ENCODE assay signal across 14 cellular contexts in the genomic region with DNA sequence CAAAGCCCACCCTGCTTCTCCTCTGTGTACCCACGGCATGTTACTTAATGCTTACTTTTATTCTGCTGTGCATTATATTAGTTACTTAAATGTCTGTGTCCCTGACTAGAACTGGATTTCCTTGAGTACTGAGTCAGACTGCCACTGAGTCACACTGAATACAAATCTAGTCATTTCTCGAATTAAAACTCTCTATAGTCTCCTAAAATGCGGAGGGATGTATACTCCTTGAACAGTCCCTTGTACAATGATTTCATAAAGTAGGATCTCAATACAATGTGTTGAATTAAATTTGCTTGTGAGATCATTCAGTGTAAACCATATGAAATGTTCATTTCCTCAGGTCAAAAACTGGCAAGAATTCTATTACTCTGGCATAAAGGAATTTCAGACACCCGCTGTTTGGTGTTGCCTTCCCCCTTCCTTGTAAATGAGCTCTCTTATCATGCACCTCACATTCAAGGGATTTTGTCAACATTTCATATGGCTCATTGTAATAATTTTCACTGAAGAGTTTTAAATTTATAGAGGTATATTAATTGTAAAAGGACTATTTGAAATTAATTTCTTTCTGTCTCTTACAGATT. TPM values are rescaled to one million over a fixed set of nuclear protein-coding genes. Genes with fewer than 3 reads are reported as not detected.
DNase-seq lines count a peak whose midpoint lies in the region; ATAC-seq, FAIRE-seq and TF ChIP-seq lines count a peak whose summit lies in the region.
"Had no signal": no experiment of that assay in that cellular context is flagged by ENCODE, and none has a peak within 500 bp of the region (broad histone marks: within the 10 kb centered on the region; RNA-seq: fewer than 3 reads in every experiment).

No MANE protein-coding gene starts in this region.

- H3K27ac ChIP-seq in HEK293 (ENCODE audit: extremely low read depth, low read depth, low read length) (no peak overlapping the region), keratinocyte (ENCODE audit: control insufficient read depth, insufficient read depth, low read length) (no peak overlapping the region)
- H3K27ac ChIP-seq: colonic mucosa, gastrocnemius medialis had no signal

- no peaks in the 10 kb centered on the region for H3K9me1 ChIP-seq in keratinocyte (ENCODE audit: control insufficient read depth, extremely low read depth, insufficient read depth, low read length)

- H2AFZ ChIP-seq in keratinocyte (ENCODE audit: control insufficient read depth, low read length): no peak overlapping the region

- H3K36me3 ChIP-seq in HEK293 (ENCODE audit: control insufficient read depth in 2 of 2, insufficient read depth in 1 of 2, low read length in 2 of 2): no peaks in the 10 kb centered on the region
- H3K36me3 ChIP-seq in adipocyte (ENCODE audit: control insufficient read depth, insufficient read depth, low read length, severe bottlenecking): no peaks in the 10 kb centered on the region
- H3K36me3 ChIP-seq in keratinocyte (ENCODE audit: control insufficient read depth in 2 of 2, extremely low read depth in 1 of 2, insufficient read depth in 2 of 2, low read length in 2 of 2): no peaks in the 10 kb centered on the region
- H3K36me3 ChIP-seq: colonic mucosa, gastrocnemius medialis had no signal

- H3K9ac ChIP-seq in adipocyte (ENCODE audit: low read length) (peak overlapping the region; percentile 62), keratinocyte (ENCODE audit: control insufficient read depth, extremely low read depth, insufficient read depth, low read length) (no peak overlapping the region)

- H3K4me3 ChIP-seq in HEK293 (ENCODE audit: low read depth, low read length): no peak overlapping the region
- peak overlapping the region; percentile 50 for H3K4me3 ChIP-seq in adipocyte (ENCODE audit: low read length)
- no peak overlapping the region for H3K4me3 ChIP-seq in keratinocyte (ENCODE audit: control insufficient read depth in 2 of 3, extremely low read depth in 1 of 3, insufficient read depth in 2 of 3, low read depth in 1 of 3, low read length in 3 of 3)
- H3K4me3 ChIP-seq: colonic mucosa, gastrocnemius medialis, lung had no signal

- peaks cover 7% of the 10 kb centered on the region; the same call in 1 of the 2 replicates for H3K4me1 ChIP-seq in HEK293 (ENCODE audit: control insufficient read depth, insufficient read depth, low read length)
- peaks cover 24% of the 10 kb centered on the region for H3K4me1 ChIP-seq in adipocyte (ENCODE audit: control insufficient read depth, insufficient read depth, low read length)
- H3K4me1 ChIP-seq in keratinocyte (ENCODE audit: control insufficient read depth, extremely low read depth, insufficient read depth, low read length): peaks cover 4% of the 10 kb centered on the region
- H3K4me1 ChIP-seq: colonic mucosa, gastrocnemius medialis had no signal

- POLR2A ChIA-PET in HEK293 (lab: Yijun Ruan, JAX): no interaction called here

- FAIRE-seq in keratinocyte (lab: Jason Lieb, UNC): peak; percentile 52

- no peaks in the 10 kb centered on the region for H3K27me3 ChIP-seq in adipocyte (replicated peaks; ENCODE audit: control insufficient read depth, insufficient read depth, low read length)
- H3K27me3 ChIP-seq in keratinocyte (ENCODE audit: control insufficient read depth, extremely low read depth, insufficient read depth, low read length): peaks cover 4% of the 10 kb centered on the region
- H3K27me3 ChIP-seq: colonic mucosa, gastrocnemius medialis had no signal

- H3K79me2 ChIP-seq in keratinocyte (ENCODE audit: control insufficient read depth, insufficient read depth, low read length): no peaks in the 10 kb centered on the region

- no peak overlapping the region for H3K4me2 ChIP-seq in keratinocyte (ENCODE audit: control insufficient read depth, extremely low read depth, insufficient read depth, low read depth, low read length)

- dilution Hi-C loops in keratinocyte (cut with MboI; ENCODE audit: extremely low pct_ligation_motif_present, low sequenced_read_pairs): no loop called here

- H3K9me3 ChIP-seq in HEK293 (ENCODE audit: control insufficient read depth, insufficient read depth, low read depth, low read length) (no peaks in the 10 kb centered on the region), adipocyte (ENCODE audit: control insufficient read depth, low read length) (no peaks in the 10 kb centered on the region), keratinocyte (ENCODE audit: control insufficient read depth, low read depth, low read length) (no peaks in the 10 kb centered on the region)
- H3K9me3 ChIP-seq: colonic mucosa, gastrocnemius medialis had no signal

- TF ChIP-seq CTCF in HEK293 (tag by site-specific recombination; IDR thresholded peaks at IDR 0.05) (no peak), keratinocyte (optimal IDR thresholded peaks at IDR 0.05 in 1 of 3, IDR thresholded peaks at IDR 0.05 in 1 of 3, conservative IDR thresholded peaks at IDR 0.05 in 1 of 3; ENCODE audit: extremely low read depth in 1 of 3, insufficient read depth in 2 of 3, low read length in 3 of 3) (no peak)

- ATAC-seq in HG03565 (IDR thresholded peaks at IDR 0.05; ENCODE audit: unreplicated experiment): no peak
- ATAC-seq: gastrocnemius medialis had no signal

- DNase-seq in EH (ENCODE audit: low read depth) (peak; percentile 38), adipocyte (ENCODE audit: low read depth) (peak; percentile 26), keratinocyte (ENCODE audit: low read depth, low spot score) (no peak), NCI-H2029 treated with DMSO at 0.1 percent for 48 hours (lab: John Stamatoyannopoulos, UW) (no peak), LoVo (ENCODE audit: low spot score) (no peak), NCI-H2029 (lab: John Stamatoyannopoulos, UW) (no peak)
- DNase-seq: colonic mucosa, COR-L47, gastrocnemius medialis, NCI-H446, SIG-M5 had no signal

- CTCF ChIA-PET in HEK293 (lab: Yijun Ruan, JAX): interaction anchor here (0.7 kb wide), 1 partner anchor 335 kb away, joined by 5 read pairs; no protein-coding TSS in a partner anchor

- no peaks in the 10 kb centered on the region for H4K20me1 ChIP-seq in keratinocyte (ENCODE audit: control insufficient read depth, extremely low read depth, insufficient read depth, low read length)

TF ChIP-seq in HEK293, 187 proteins besides CTCF, POLR2A, EP300 and RAD21:
- TF ChIP-seq ZBTB17 (tag by site-specific recombination; IDR thresholded peaks at IDR 0.05): peak; percentile 55; the same call in 1 of the 2 replicates
- TF ChIP-seq ZFP41 (tag by site-specific recombination; IDR thresholded peaks at IDR 0.05; ENCODE audit: borderline replicate concordance): no peak
TF ChIP-seq in HEK293: peak in this region for 1.

RNA-seq across cellular contexts. Expression of gene FAM241A, which starts 17.4 kb away (rescaled TPM):
- polyA plus RNA-seq in keratinocyte: 1.4 to 2.9 TPM (median 2.1 TPM) in 3 replicates
- polyA plus RNA-seq in keratinocyte (2011; ENCODE audit: low read depth): 1.4 TPM
- polyA plus RNA-seq in keratinocyte (2011; cell fraction: cytosol; rRNA removed): 1.7 and 3.2 TPM in 2 replicates
- polyA plus RNA-seq in keratinocyte (2011; cell fraction: nucleus; rRNA removed): 1.6 and 2.2 TPM in 2 replicates
- polyA plus RNA-seq in keratinocyte (2012; ENCODE audit: low replicate concordance): 2.5 and 2.8 TPM in 2 replicates
- polyA minus RNA-seq in keratinocyte: 0.26 to 1.5 TPM (median 0.53 TPM) in 3 replicates
- polyA minus RNA-seq in keratinocyte (2011; cell fraction: cytosol; rRNA and poly(A)+ RNA removed): 0.77 TPM
- polyA minus RNA-seq in keratinocyte (2011; cell fraction: nucleus; rRNA and poly(A)+ RNA removed): 0.95 and 1.4 TPM in 2 replicates

Comparison
In these comparisons a context has a peak if more than half of its experiments do, and no peak if none do; other contexts are left out.
1. DNase-seq: peak in EH (single experiment) and adipocyte (single experiment); none in keratinocyte (single experiment), NCI-H2029 treated with DMSO at 0.1 percent for 48 hours (single experiment), LoVo (single experiment) and NCI-H2029 (single experiment).